In genomic region chr2:96049049-96049916, GRCh38 we compare ENCODE assay signal across 11 cellular contexts. TPM values are rescaled to one million over a fixed set of nuclear protein-coding genes. Genes with fewer than 3 reads are reported as not detected.
DNase-seq lines count a peak whose midpoint lies in the region; ATAC-seq, FAIRE-seq and TF ChIP-seq lines count a peak whose summit lies in the region.
"Not testable (repeated sequence)": the region's sequence is repeated elsewhere in the genome, so short reads cannot be mapped to it uniquely, and the experiment has no call there.
"Had no signal": no experiment of that assay in that cellular context is flagged by ENCODE, and none has a peak within 500 bp of the region (broad histone marks: within the 10 kb centered on the region; RNA-seq: fewer than 3 reads in every experiment).

No MANE protein-coding gene starts in this region.

- not testable (repeated sequence) for H3K9ac ChIP-seq in HCT116 (ENCODE audit: low read length); K562 (ENCODE audit: insufficient read depth in 1 of 2, low read depth in 2 of 2, low read length in 2 of 2); neural progenitor cell

- CTCF ChIA-PET in HCT116 (lab: Charles Lee); K562 (lab: Yijun Ruan, JAX; ENCODE audit: low intra/inter-chr PET ratio): not testable (repeated sequence)

- H3K4me3 Mint-ChIP-seq in neural progenitor cell; stimulated activated memory B cell treated with anti-CD40 and anti-IgM and Interleukin-4, amounts not matched to agents 10 μg/mL and 1 μg/mL and 100 μg/mL, for 72 hours: not testable (repeated sequence)

- not testable (repeated sequence) for H3K36me3 ChIP-seq in HCT116 (ENCODE audit: control insufficient read depth in 1 of 2, insufficient read depth in 2 of 2, low read length in 2 of 2); WERI-Rb-1; K562 (ENCODE audit: control insufficient read depth, insufficient read depth, low read length); neural progenitor cell

- ATAC-seq in HCT116 (peak; percentile 91), K562 (peak; percentile 86)
- ATAC-seq in stimulated activated memory B cell treated with anti-CD40 and anti-IgM and Interleukin-4, amounts not matched to agents 10 μg/mL and 1 μg/mL and 100 μg/mL, for 72 hours: peak; percentile 37

- H3K36me3 Mint-ChIP-seq in neural progenitor cell; stimulated activated memory B cell treated with anti-CD40 and anti-IgM and Interleukin-4, amounts not matched to agents 10 μg/mL and 1 μg/mL and 100 μg/mL, for 72 hours: not testable (repeated sequence)

- H2AFZ ChIP-seq in HCT116 (ENCODE audit: low read depth, low read length, poor library complexity, severe bottlenecking); K562 (ENCODE audit: low read depth, low read length); neural progenitor cell (replicated peaks): not testable (repeated sequence)

- BruUV-seq in HCT116 (replicated peaks; lab: Mats Ljungman, UMichigan); K562 (replicated peaks; lab: Mats Ljungman, UMichigan): not testable (repeated sequence)

- not testable (repeated sequence) for TF ChIP-seq POLR2A in HCT116 (IDR thresholded peaks at IDR 0.05; ENCODE audit: borderline replicate concordance, extremely low read depth, insufficient read depth, insufficient read length); K562 (conservative IDR thresholded peaks at IDR 0.05)

- peak; percentile 6; the same call in 1 of the 2 replicates for TF ChIP-seq RAD21 in HCT116 (IDR thresholded peaks at IDR 0.05; ENCODE audit: low read depth)
- not testable (repeated sequence) for TF ChIP-seq RAD21 in K562 (CRISPR knock-in tag; conservative IDR thresholded peaks at IDR 0.05 in 1 of 2, IDR thresholded peaks at IDR 0.05 in 1 of 2)

- H3K27ac ChIP-seq in 22Rv1; HCT116 (ENCODE audit: low read depth, low read length); WERI-Rb-1; K562 (ENCODE audit: extremely low read depth, low read depth, low read length); neural progenitor cell: not testable (repeated sequence)

- H3K9me2 ChIP-seq in HCT116 (ENCODE audit: insufficient read depth): not testable (repeated sequence)

- H4K20me1 ChIP-seq in HCT116 (ENCODE audit: insufficient read depth); K562 (replicated peaks; ENCODE audit: control insufficient read depth, insufficient read depth, low read length); neural progenitor cell (ENCODE audit: low read depth): not testable (repeated sequence)

- not testable (repeated sequence) for DNase-seq in HCT116 (ENCODE audit: low read depth, low spot score); K562 (ENCODE audit: extremely low read depth in 1 of 4, low spot score in 3 of 4); neural progenitor cell (ENCODE audit: low spot score)
- peak; percentile 63 for DNase-seq in WERI-Rb-1
- DNase-seq in globus pallidus (ENCODE audit: low spot score): peak; percentile 33
- peak; percentile 27 for DNase-seq in islet precursor cell

- not testable (repeated sequence) for H3K4me3 ChIP-seq in HCT116 (replicated peaks in 1 of 2; ENCODE audit: low read depth in 1 of 2, low read length in 2 of 2); WERI-Rb-1 (ENCODE audit: low read depth, low read length); K562; neural progenitor cell

- H3K27me3 ChIP-seq in HCT116 (ENCODE audit: insufficient read depth, low read length); WERI-Rb-1 (ENCODE audit: insufficient read depth, low read depth, severe bottlenecking); K562 (ENCODE audit: control insufficient read depth in 2 of 2, insufficient read depth in 2 of 2, low read length in 2 of 2); neural progenitor cell: not testable (repeated sequence)

- H3K27me3 Mint-ChIP-seq in neural progenitor cell (ENCODE audit: insufficient read depth, low read depth): not testable (repeated sequence)
- H3K27me3 Mint-ChIP-seq in stimulated activated memory B cell treated with anti-CD40 and anti-IgM and Interleukin-4, amounts not matched to agents 10 μg/mL and 1 μg/mL and 100 μg/mL, for 72 hours: peaks cover 10% of the 10 kb centered on the region

- not testable (repeated sequence) for TF ChIP-seq EP300 in K562 (IDR thresholded peaks at IDR 0.05; ENCODE audit: low read length)

- 0% methylated on average over 3 of the region's 18 CpGs for WGBS in K562 (ENCODE audit: insufficient coverage, low coverage, missing lambda C conversion rate)

- RAD21 ChIA-PET in HCT116 (lab: Charles Lee; ENCODE audit: low non-redundant PET in 1 of 2, low total read pairs in 2 of 2, uncharacterized antibody in 2 of 2, unreplicated experiment in 2 of 2): not testable (repeated sequence)

- H3K4me1 Mint-ChIP-seq in neural progenitor cell; stimulated activated memory B cell treated with anti-CD40 and anti-IgM and Interleukin-4, amounts not matched to agents 10 μg/mL and 1 μg/mL and 100 μg/mL, for 72 hours: not testable (repeated sequence)

- H3K9me3 ChIP-seq in HCT116 (ENCODE audit: control insufficient read depth in 1 of 2, insufficient read depth in 1 of 2, low read depth in 1 of 2, low read length in 2 of 2); WERI-Rb-1 (ENCODE audit: severe bottlenecking); K562 (replicated peaks; ENCODE audit: control insufficient read depth, insufficient read depth, low read depth, low read length); neural progenitor cell (ENCODE audit: low read depth): not testable (repeated sequence)

- H3K9me3 Mint-ChIP-seq in neural progenitor cell; stimulated activated memory B cell treated with anti-CD40 and anti-IgM and Interleukin-4, amounts not matched to agents 10 μg/mL and 1 μg/mL and 100 μg/mL, for 72 hours: not testable (repeated sequence)

- not testable (repeated sequence) for FAIRE-seq in K562 (lab: Jason Lieb, UNC)

- POLR2A ChIA-PET in HCT116 (lab: Charles Lee); K562 (lab: Yijun Ruan, JAX): not testable (repeated sequence)

- TF ChIP-seq CTCF in 22Rv1 (IDR thresholded peaks at IDR 0.05) (peak; percentile 19; the same call in 1 of the 2 replicates), HCT116 (IDR thresholded peaks at IDR 0.05 in 2 of 3, conservative IDR thresholded peaks at IDR 0.05 in 1 of 3; ENCODE audit: borderline replicate concordance in 1 of 3, insufficient read depth in 1 of 3, low read depth in 2 of 3, low read length in 2 of 3) (0 out of 6 replicates have a peak, but pooled peaks of 1 of the 3 experiments have one; percentile 1), neural progenitor cell (IDR thresholded peaks at IDR 0.05) (peak; percentile 17)
- TF ChIP-seq CTCF in WERI-Rb-1 (IDR thresholded peaks at IDR 0.05; ENCODE audit: low read depth, low read length); K562 (IDR thresholded peaks at IDR 0.05 in 2 of 3, conservative IDR thresholded peaks at IDR 0.05 in 1 of 3; ENCODE audit: insufficient read depth in 2 of 3, low read depth in 1 of 3, low read length in 3 of 3): not testable (repeated sequence)

- not testable (repeated sequence) for H3K4me2 ChIP-seq in HCT116 (ENCODE audit: low read length); K562 (ENCODE audit: insufficient read depth, low read length); neural progenitor cell

- H3K79me2 ChIP-seq in HCT116 (ENCODE audit: insufficient read depth, low read length); K562 (ENCODE audit: control insufficient read depth, insufficient read depth, low read length); neural progenitor cell (ENCODE audit: low read depth): not testable (repeated sequence)

- not testable (repeated sequence) for H3K9me1 ChIP-seq in K562 (ENCODE audit: control insufficient read depth, insufficient read depth, low read length)

- not testable (repeated sequence) for H3K27ac Mint-ChIP-seq in neural progenitor cell; stimulated activated memory B cell treated with anti-CD40 and anti-IgM and Interleukin-4, amounts not matched to agents 10 μg/mL and 1 μg/mL and 100 μg/mL, for 72 hours

- intact Hi-C loops in HCT116 (cut with micrococcal nuclease); K562 (cut with micrococcal nuclease): not testable (repeated sequence)

- H3F3A ChIP-seq in neural progenitor cell (ENCODE audit: low read depth): not testable (repeated sequence)

- not testable (repeated sequence) for H3K4me1 ChIP-seq in HCT116 (ENCODE audit: control insufficient read depth in 1 of 2, insufficient read depth in 2 of 2, low read length in 2 of 2); K562 (replicated peaks in 1 of 2; ENCODE audit: control insufficient read depth in 2 of 2, insufficient read depth in 2 of 2, low read length in 2 of 2); neural progenitor cell

- in situ Hi-C loops in K562 (cut with MboI): not testable (repeated sequence)

RNA-seq across cellular contexts. Expression of gene GPAT2, which starts 14.6 kb away (rescaled TPM):
- total RNA-seq in HCT116 (2021; ENCODE audit: unreplicated experiment) (54.2 TPM), K562 (2014; rRNA removed) (0.14 and 0.33 TPM in 2 replicates), K562 (2014; rRNA removed; fragmentation: Illumina TruSeq; extraction: Trizol) (not detected in 2 replicates), K562 (2015; rRNA removed; fragmentation: Illumina TruSeq; extraction: Trizol) (0.11 and 0.38 TPM in 2 replicates), K562 (2021) (0.33 and 0.94 TPM in 2 replicates), neural progenitor cell (ENCODE audit: low replicate concordance) (not detected in 2 replicates)
- polyA plus RNA-seq in HCT116 (2012): 32.2 and 38.1 TPM in 2 replicates
- total RNA-seq in K562 (2011; cell fraction: chromatin; rRNA removed; ENCODE audit: low replicate concordance): 0.12 TPM in 2 replicates
- total RNA-seq in K562 (2011; cell fraction: nucleolus; rRNA removed): under 0.01 and 0.39 TPM in 2 replicates
- total RNA-seq in K562 (2011; cell fraction: nucleoplasm; rRNA removed): not detected in 2 replicates
- polyA plus RNA-seq in K562 (2011; rRNA removed) (not detected in 2 replicates), K562 (2014; fragmentation: Illumina TruSeq; extraction: Trizol) (0.30 TPM in 2 replicates), K562 (2014; fragmentation: Nextera tagmentation; extraction: Ambion mirVana) (under 1 TPM in 1 of 2 experiments, not detected in 1; 0.01 TPM), K562 (2014; rRNA removed) (0.42 and 1.2 TPM in 2 replicates)
- 0.03 and 0.25 TPM in 2 replicates for polyA plus RNA-seq in K562 (2011; cell fraction: cytosol; rRNA removed)
- polyA plus RNA-seq in K562 (2011; cell fraction: nucleus; rRNA removed): 0.34 and 0.55 TPM in 2 replicates
- 0.33 and 1.1 TPM in 2 replicates for polyA plus RNA-seq in K562 (2012)
- polyA minus RNA-seq in K562 (2011; rRNA and poly(A)+ RNA removed): not detected in 2 replicates
- not detected in 2 replicates for polyA minus RNA-seq in K562 (2011; cell fraction: cytosol; rRNA and poly(A)+ RNA removed)
- polyA minus RNA-seq in K562 (2011; cell fraction: nucleus; rRNA and poly(A)+ RNA removed): 0.11 and 0.94 TPM in 2 replicates
- total RNA-seq: Calu3, LHCN-M2 had no signal
- polyA plus RNA-seq: neural cell had no signal

RNA-seq across cellular contexts. Expression of gene ANKRD36C, which starts 57.7 kb away (rescaled TPM):
- total RNA-seq in HCT116 (2021; ENCODE audit: unreplicated experiment): 17.7 TPM
- polyA plus RNA-seq in HCT116 (2012): 2.4 and 3.6 TPM in 2 replicates
- total RNA-seq in K562 (2011; cell fraction: chromatin; rRNA removed; ENCODE audit: low replicate concordance): 118 and 313 TPM in 2 replicates
- 51.0 and 71.8 TPM in 2 replicates for total RNA-seq in K562 (2011; cell fraction: nucleolus; rRNA removed)
- 102 and 124 TPM in 2 replicates for total RNA-seq in K562 (2011; cell fraction: nucleoplasm; rRNA removed)
- total RNA-seq in K562 (2014; rRNA removed): 23.2 and 23.6 TPM in 2 replicates
- 44.4 and 45.3 TPM in 2 replicates for total RNA-seq in K562 (2014; rRNA removed; fragmentation: Illumina TruSeq; extraction: Trizol)
- 50.0 and 51.6 TPM in 2 replicates for total RNA-seq in K562 (2015; rRNA removed; fragmentation: Illumina TruSeq; extraction: Trizol)
- 26.4 and 26.6 TPM in 2 replicates for total RNA-seq in K562 (2021)
- polyA plus RNA-seq in K562 (2011; rRNA removed): 10.6 and 11.9 TPM in 2 replicates
- 1.2 and 1.7 TPM in 2 replicates for polyA plus RNA-seq in K562 (2011; cell fraction: cytosol; rRNA removed)
- 39.1 and 44.8 TPM in 2 replicates for polyA plus RNA-seq in K562 (2011; cell fraction: nucleus; rRNA removed)
- polyA plus RNA-seq in K562 (2012): 5.6 and 7.4 TPM in 2 replicates
- 6.7 and 7.3 TPM in 2 replicates for polyA plus RNA-seq in K562 (2014; fragmentation: Illumina TruSeq; extraction: Trizol)
- polyA plus RNA-seq in K562 (2014; fragmentation: Nextera tagmentation; extraction: Ambion mirVana): 10 to 100 TPM in 1 of 2 experiments, 1 to 10 TPM in 1; 4.4 to 11.9 TPM
- polyA plus RNA-seq in K562 (2014; rRNA removed): 6.4 and 8.4 TPM in 2 replicates
- 116 and 173 TPM in 2 replicates for polyA minus RNA-seq in K562 (2011; rRNA and poly(A)+ RNA removed)
- polyA minus RNA-seq in K562 (2011; cell fraction: cytosol; rRNA and poly(A)+ RNA removed): 10.6 and 15.7 TPM in 2 replicates
- 179 and 403 TPM in 2 replicates for polyA minus RNA-seq in K562 (2011; cell fraction: nucleus; rRNA and poly(A)+ RNA removed)
- 32.7 and 44.4 TPM in 2 replicates for total RNA-seq in neural progenitor cell (ENCODE audit: low replicate concordance)

Comparison
In these comparisons a context has a peak if more than half of its experiments do, and no peak if none do; other contexts are left out.
1. ATAC-seq: peak in every context shown above with its lines; median percentile 91 in HCT116; 86 in K562; 37 in stimulated activated memory B cell treated with anti-CD40 and anti-IgM and Interleukin-4, amounts not matched to agents 10 μg/mL and 1 μg/mL and 100 μg/mL, for 72 hours.
2. RNA of gene GPAT2, which starts 14.6 kb away (total RNA-seq): 54.2 TPM in HCT116 (single experiment); under 0.01 to 0.94 TPM in K562 and not detected in neural progenitor cell; every median in the first group is over 10 times any median in the second.